1 cellular context compared by ENCODE assay signal in genomic region chr3:4986611-4987373, GRCh38.
TF ChIP-seq lines count a peak whose summit lies in the region.

No MANE protein-coding gene starts in this region.

TF ChIP-seq in HepG2, 621 proteins besides CTCF, POLR2A, EP300 and RAD21 (continued from another document and continues in another):
- TF ChIP-seq NFYC (CRISPR knock-in tag; IDR thresholded peaks at IDR 0.05) (no peak; the same call in 1 of the 2 replicates), ZNF431 (CRISPR knock-in tag; IDR thresholded peaks at IDR 0.05; ENCODE audit: borderline replicate concordance, low read depth) (peak; percentile 96), STAG1 (CRISPR knock-in tag; IDR thresholded peaks at IDR 0.05) (0 out of 2 replicates have a peak, but pooled peaks have one; percentile 36), NFKBIZ (CRISPR knock-in tag; IDR thresholded peaks at IDR 0.05) (peak; percentile 96), GFI1 (CRISPR knock-in tag; IDR thresholded peaks at IDR 0.05; ENCODE audit: borderline replicate concordance) (peak; percentile 93), ZNF256 (CRISPR knock-in tag; conservative IDR thresholded peaks at IDR 0.05) (no peak), RFX5 (IDR thresholded peaks at IDR 0.05; ENCODE audit: low read depth, low read length) (peak; percentile 66; the same call in 1 of the 2 replicates), RBM22 (optimal IDR thresholded peaks at IDR 0.05; ENCODE audit: low read length) (no peak), ARNT (IDR thresholded peaks at IDR 0.05) (no peak), ZBTB46 (CRISPR knock-in tag; IDR thresholded peaks at IDR 0.05; ENCODE audit: borderline replicate concordance) (0 out of 2 replicates have a peak, but pooled peaks have one; percentile 48), NKX3-1 (CRISPR knock-in tag; IDR thresholded peaks at IDR 0.05) (peak; percentile 88), HNF4G (IDR thresholded peaks at IDR 0.05; ENCODE audit: borderline replicate concordance, low read depth, low read length) (peak; percentile 24; the same call in 1 of the 2 replicates), HNF4G (CRISPR knock-in tag; IDR thresholded peaks at IDR 0.05; ENCODE audit: borderline replicate concordance, low read depth) (peak; percentile 90), ZNF740 (CRISPR knock-in tag; IDR thresholded peaks at IDR 0.05) (peak; percentile 92; the same call in 1 of the 2 replicates), EEA1 (CRISPR knock-in tag; IDR thresholded peaks at IDR 0.05; ENCODE audit: borderline replicate concordance) (no peak; the same call in 1 of the 2 replicates), NFATC3 (CRISPR knock-in tag; IDR thresholded peaks at IDR 0.05) (0 out of 2 replicates have a peak, but pooled peaks have one; percentile 75), SMAD1 (CRISPR knock-in tag; IDR thresholded peaks at IDR 0.05; ENCODE audit: borderline replicate concordance, low read depth) (peak; percentile 100), HOXD1 (CRISPR knock-in tag; IDR thresholded peaks at IDR 0.05) (peak; percentile 98), ZNF382 (CRISPR knock-in tag; IDR thresholded peaks at IDR 0.05; ENCODE audit: borderline replicate concordance) (no peak), PAXIP1 (CRISPR knock-in tag; conservative IDR thresholded peaks at IDR 0.05) (peak; percentile 94), ZNF737 (CRISPR knock-in tag; IDR thresholded peaks at IDR 0.05; ENCODE audit: borderline replicate concordance) (no peak), ESRRA (CRISPR knock-in tag; IDR thresholded peaks at IDR 0.05; ENCODE audit: low read depth) (peak; percentile 78; the same call in 1 of the 2 replicates), RERE (CRISPR knock-in tag; IDR thresholded peaks at IDR 0.05; ENCODE audit: low read depth) (peak; percentile 96), ZSCAN12 (CRISPR knock-in tag; IDR thresholded peaks at IDR 0.05) (peak; percentile 51; the same call in 1 of the 2 replicates), ZBTB40 (IDR thresholded peaks at IDR 0.05) (no peak), ZBTB40 (CRISPR knock-in tag; IDR thresholded peaks at IDR 0.05) (peak; percentile 97), ZNF614 (CRISPR knock-in tag; IDR thresholded peaks at IDR 0.05; ENCODE audit: borderline replicate concordance) (peak; percentile 83; the same call in 1 of the 2 replicates), ZFX (CRISPR knock-in tag; IDR thresholded peaks at IDR 0.05; ENCODE audit: low read depth) (peak; percentile 92), MLX (CRISPR knock-in tag; IDR thresholded peaks at IDR 0.05) (peak; percentile 99), TAF15 (IDR thresholded peaks at IDR 0.05; ENCODE audit: low read depth, low read length, poor library complexity, severe bottlenecking) (peak; percentile 88), E2F2 (CRISPR knock-in tag; IDR thresholded peaks at IDR 0.05; ENCODE audit: borderline replicate concordance) (peak; percentile 61; the same call in 1 of the 2 replicates), ZNF780A (CRISPR knock-in tag; IDR thresholded peaks at IDR 0.05) (no peak), CERS6 (CRISPR knock-in tag; IDR thresholded peaks at IDR 0.05) (no peak)
